8 cellular contexts compared by ENCODE assay signal in the genomic region with DNA sequence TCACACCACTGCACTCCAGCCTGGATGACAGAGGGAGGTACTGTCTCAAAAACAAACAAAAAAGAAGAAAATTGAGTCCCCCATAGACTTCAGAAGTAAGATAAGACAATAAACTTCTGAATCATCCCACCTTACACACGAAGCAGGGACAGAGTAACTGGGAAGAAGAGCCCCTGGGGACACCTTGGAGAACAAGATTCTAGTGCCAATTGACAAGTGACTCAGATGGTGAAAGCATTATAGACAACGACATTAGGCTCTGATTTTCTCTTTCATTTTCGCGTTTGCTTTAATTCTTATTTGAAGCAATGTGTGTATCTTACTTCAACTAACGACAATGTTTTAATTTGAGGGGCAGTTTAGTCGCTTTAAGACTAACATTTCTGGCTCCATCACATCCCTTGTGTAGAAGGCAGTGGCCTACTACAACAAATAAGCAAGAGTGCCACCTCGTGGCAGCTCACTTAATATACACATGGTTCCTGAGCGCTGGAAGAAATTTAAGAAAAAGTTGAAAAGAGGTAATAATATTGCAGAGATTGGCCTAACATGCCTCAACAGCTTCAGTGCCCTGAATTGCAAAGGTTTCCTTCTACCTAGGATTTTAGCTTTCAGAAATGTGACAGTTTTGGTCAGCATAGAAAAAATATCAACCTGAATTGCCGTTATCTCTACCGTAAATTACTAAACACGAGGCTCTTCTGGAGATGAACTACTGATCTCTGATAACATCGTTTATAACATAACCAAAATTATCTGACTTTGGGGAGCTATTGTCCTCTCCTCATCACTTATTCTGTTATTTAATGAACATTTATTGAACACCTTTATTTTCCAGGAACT. TPM values are rescaled to one million over a fixed set of nuclear protein-coding genes. Genes with fewer than 3 reads are reported as not detected.
DNase-seq lines count a peak whose midpoint lies in the region; ATAC-seq and TF ChIP-seq lines count a peak whose summit lies in the region.

No MANE protein-coding gene starts in this region.

- peak; percentile 71 for TF ChIP-seq CTCF in IMR-90 (conservative IDR thresholded peaks at IDR 0.05; ENCODE audit: low read depth, low read length)
- peak; percentile 84 for TF ChIP-seq CTCF in PC-3 (conservative IDR thresholded peaks at IDR 0.05; ENCODE audit: low read depth, low read length)
- TF ChIP-seq CTCF in fibroblast of pulmonary artery (IDR thresholded peaks at IDR 0.05; ENCODE audit: low read length, missing control alignments), result peak; percentile 69
- peak; percentile 40 to 61 (median 48) for TF ChIP-seq CTCF in tibial nerve (IDR thresholded peaks at IDR 0.05)

- no peaks in the 10 kb centered on the region for H3K79me2 ChIP-seq in PC-3 (ENCODE audit: low read length)

- no peak overlapping the region for H2BK5ac ChIP-seq in IMR-90 (ENCODE audit: low read depth, low read length, poor library complexity, severe bottlenecking)

- no peak overlapping the region for H3K4me3 ChIP-seq in IMR-90 (ENCODE audit: insufficient read depth, low read depth, low read length)
- H3K4me3 ChIP-seq in PC-3 (ENCODE audit: low read length), result no peak overlapping the region
- H3K4me3 ChIP-seq in fibroblast of pulmonary artery (replicated peaks; ENCODE audit: low read depth, low read length), result no peak overlapping the region
- H3K4me3 ChIP-seq in tibial nerve, result no peak overlapping the region

- H3K4me2 ChIP-seq in IMR-90 (ENCODE audit: low read depth, low read length) (no peak overlapping the region), PC-3 (ENCODE audit: low read length) (no peak overlapping the region)

- no peak overlapping the region for H4K91ac ChIP-seq in IMR-90 (ENCODE audit: insufficient read depth, low read depth, low read length)

- H3K9me1 ChIP-seq in IMR-90 (ENCODE audit: insufficient read depth, low read length), result no peaks in the 10 kb centered on the region

- H3K9me3 ChIP-seq in IMR-90 (ENCODE audit: control insufficient read depth, insufficient read depth, low read length) (no peaks in the 10 kb centered on the region), PC-3 (ENCODE audit: low read length) (no peaks in the 10 kb centered on the region), tibial nerve (no peaks in the 10 kb centered on the region)

- H2AK5ac ChIP-seq in IMR-90 (ENCODE audit: low read depth, low read length), result no peak overlapping the region

- no peak overlapping the region for H3K56ac ChIP-seq in IMR-90 (ENCODE audit: extremely low read depth, insufficient read depth, low read length)

- H2BK15ac ChIP-seq in IMR-90 (ENCODE audit: low read depth, low read length), result no peak overlapping the region

- H2AK9ac ChIP-seq in IMR-90 (replicated peaks; ENCODE audit: low read depth, low read length, poor library complexity), result no peak overlapping the region

- H3K27ac ChIP-seq in IMR-90 (ENCODE audit: insufficient read depth, low read length) (no peak overlapping the region), PC-3 (ENCODE audit: low read length) (no peak overlapping the region), tibial nerve (no peak overlapping the region)

- intact Hi-C loops in IMR-90 (cut with micrococcal nuclease) (loop anchor here (1.0 kb wide), 3 partner anchors 690 to 1919 kb away; no protein-coding TSS in a partner anchor), PC-3 (cut with micrococcal nuclease) (loop anchor here (1.0 to 10.0 kb wide), 4 partner anchors 336 to 1921 kb away; no protein-coding TSS in a partner anchor)

- TF ChIP-seq EP300 in tibial nerve (IDR thresholded peaks at IDR 0.05), result no peak

- no peak overlapping the region for H4K8ac ChIP-seq in IMR-90 (ENCODE audit: low read depth in 2 of 2, low read length in 2 of 2)

- no peaks in the 10 kb centered on the region for H3K36me3 ChIP-seq in IMR-90 (ENCODE audit: control insufficient read depth, insufficient read depth, low read length)
- no peaks in the 10 kb centered on the region for H3K36me3 ChIP-seq in PC-3 (ENCODE audit: low read depth, low read length)
- no peaks in the 10 kb centered on the region for H3K36me3 ChIP-seq in tibial nerve

- H3K27me3 ChIP-seq in IMR-90 (ENCODE audit: control insufficient read depth, insufficient read depth, low read length) (peaks cover 9% of the 10 kb centered on the region), PC-3 (ENCODE audit: low read length) (peaks cover 25% of the 10 kb centered on the region), tibial nerve (peaks cover 0 to 7% of the 10 kb centered on the region in 2 donors)

- no TSS peak for BruUV-seq in IMR-90 (replicated peaks; lab: Mats Ljungman, UMichigan)
- BruUV-seq in PC-3 (replicated peaks; lab: Mats Ljungman, UMichigan), result no TSS peak

- in situ Hi-C loops in IMR-90 (cut with MboI; ENCODE audit: low sequenced_read_pairs), result loop anchor here (10.0 to 25.0 kb wide), 2 partner anchors 691 to 1923 kb away; no protein-coding TSS in a partner anchor

- CTCF ChIA-PET in IMR-90 (lab: Yijun Ruan, JAX) (interaction anchor here (0.6 to 1.4 kb wide), 5 partner anchors 10 to 731 kb away, joined by 3 to 8 read pairs (median 3); no protein-coding TSS in a partner anchor), PC-3 (lab: Charles Lee) (interaction anchor here (0.6 to 1.0 kb wide), 4 partner anchors 10 to 716 kb away, joined by 3 read pairs; no protein-coding TSS in a partner anchor)

- H2BK20ac ChIP-seq in IMR-90 (ENCODE audit: low read depth, low read length), result no peak overlapping the region

- 20% methylated on average over 1 of the region's 12 CpGs; no CpG with 5 or more reads in 1 of the 2 experiments for WGBS in IMR-90 (ENCODE audit: extremely low coverage in 2 of 2, insufficient read length in 1 of 2), 2 experiments
- WGBS in tibial nerve, 2 donors, result 37 to 39% methylated on average over 12 of the region's 12 CpGs

- H3K4me1 ChIP-seq in IMR-90 (ENCODE audit: control insufficient read depth, insufficient read depth, low read length), result no peaks in the 10 kb centered on the region
- H3K4me1 ChIP-seq in PC-3 (ENCODE audit: insufficient read depth, low read length), result no peaks in the 10 kb centered on the region
- H3K4me1 ChIP-seq in tibial nerve, result no peaks in the 10 kb centered on the region

- DNase-seq in DMS 273 (lab: John Stamatoyannopoulos, UW; ENCODE audit: unreplicated experiment) (peak; percentile 87), IMR-90 (peak; percentile 63), PC-3 (peak; percentile 79), fibroblast of pulmonary artery (ENCODE audit: low read depth) (peak; percentile 83), nucleus accumbens (lab: John Stamatoyannopoulos, UW) (peak in 42 of 56 donors; percentile 0 to 86 (median 24)), tibial nerve (ENCODE audit: low spot score in 2 of 2) (peak; percentile 63 to 89)
- DNase-seq in activated T-cell treated with anti-CD3 and anti-CD28 coated beads, Interleukin-2, amount 50 U/mL, for 48 hours, result peak; percentile 60 to 69

- TF ChIP-seq RAD21 in IMR-90 (IDR thresholded peaks at IDR 0.05; ENCODE audit: low read length), result peak; percentile 58

- H3K18ac ChIP-seq in IMR-90 (ENCODE audit: low read depth, low read length), result no peak overlapping the region

- no peak overlapping the region for H2BK120ac ChIP-seq in IMR-90 (ENCODE audit: low read depth, low read length)

- ATAC-seq in GM21360 (IDR thresholded peaks at IDR 0.05; ENCODE audit: unreplicated experiment), result peak; percentile 85
- peak; percentile 98 for ATAC-seq in IMR-90 (ENCODE audit: low read depth)
- ATAC-seq in PC-3, result peak; percentile 89

- H2AFZ ChIP-seq in IMR-90 (replicated peaks; ENCODE audit: low read length, poor library complexity) (no peak overlapping the region), PC-3 (ENCODE audit: low read length) (no peak overlapping the region)

- H3K79me1 ChIP-seq in IMR-90 (ENCODE audit: low read depth in 1 of 2, low read length in 2 of 2), result no peaks in the 10 kb centered on the region

- H3K9ac ChIP-seq in IMR-90 (ENCODE audit: low read depth, low read length) (no peak overlapping the region), PC-3 (ENCODE audit: low read length) (no peak overlapping the region)

- no peaks in the 10 kb centered on the region for H3F3A ChIP-seq in PC-3 (ENCODE audit: low read length, unreplicated experiment)

- no peak overlapping the region for H3K14ac ChIP-seq in IMR-90 (replicated peaks; ENCODE audit: low read depth, low read length)

- H3K9me2 ChIP-seq in PC-3 (replicated peaks; ENCODE audit: low read length), result no peaks in the 10 kb centered on the region

- POLR2A ChIA-PET in IMR-90 (lab: Charles Lee; ENCODE audit: unreplicated experiment), result no interaction called here
- POLR2A ChIA-PET in PC-3 (lab: Charles Lee; ENCODE audit: unreplicated experiment), result no interaction called here

- H4K5ac ChIP-seq in IMR-90 (ENCODE audit: low read depth, low read length), result no peak overlapping the region

- H4K20me1 ChIP-seq in IMR-90 (ENCODE audit: insufficient read depth, low read length) (no peaks in the 10 kb centered on the region), PC-3 (ENCODE audit: low read length) (no peaks in the 10 kb centered on the region)

- no peak overlapping the region for H3K4ac ChIP-seq in IMR-90 (ENCODE audit: low read depth, low read length)

- no peak overlapping the region for H3K23ac ChIP-seq in IMR-90 (ENCODE audit: low read depth, low read length)

- no peak for TF ChIP-seq POLR2A in IMR-90 (IDR thresholded peaks at IDR 0.05; ENCODE audit: low read depth, low read length)
- no peak for TF ChIP-seq POLR2A in tibial nerve (IDR thresholded peaks at IDR 0.05)

- dilution Hi-C loops in IMR-90 (cut with HindIII; ENCODE audit: low sequenced_read_pairs, unreplicated experiment), result no loop called here

TF ChIP-seq in IMR-90, 13 proteins besides CTCF, POLR2A, EP300 and RAD21:
- peak; percentile 63 for TF ChIP-seq SMC3 (IDR thresholded peaks at IDR 0.05; ENCODE audit: low read depth, low read length)
- TF ChIP-seq, protein P1, sequence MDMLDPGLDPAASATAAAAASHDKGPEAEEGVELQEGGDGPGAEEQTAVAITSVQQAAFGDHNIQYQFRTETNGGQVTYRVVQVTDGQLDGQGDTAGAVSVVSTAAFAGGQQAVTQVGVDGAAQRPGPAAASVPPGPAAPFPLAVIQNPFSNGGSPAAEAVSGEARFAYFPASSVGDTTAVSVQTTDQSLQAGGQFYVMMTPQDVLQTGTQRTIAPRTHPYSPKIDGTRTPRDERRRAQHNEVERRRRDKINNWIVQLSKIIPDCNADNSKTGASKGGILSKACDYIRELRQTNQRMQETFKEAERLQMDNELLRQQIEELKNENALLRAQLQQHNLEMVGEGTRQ (IDR thresholded peaks at IDR 0.05; ENCODE audit: low read depth, low read length), result no peak
- TF ChIP-seq FOS (IDR thresholded peaks at IDR 0.05; ENCODE audit: low read depth, low read length), result no peak

RNA-seq across cellular contexts. Expression of a gene that starts 36.7 kb away (rescaled TPM):
- 39.2 and 39.4 TPM in 2 replicates for total RNA-seq in IMR-90 (2012; rRNA removed)
- 25.4 and 36.6 TPM in 2 replicates for polyA plus RNA-seq in IMR-90 (2012; rRNA removed)
- polyA plus RNA-seq in IMR-90 (2012; cell fraction: cytosol; rRNA removed), result 8.7 and 11.3 TPM in 2 replicates
- 23.3 and 59.7 TPM in 2 replicates for polyA plus RNA-seq in IMR-90 (2012; cell fraction: nucleus; rRNA removed; ENCODE audit: low replicate concordance)
- 14.9 and 19.5 TPM in 2 replicates for total RNA-seq in PC-3 (2014; rRNA removed)
- 10 to 100 TPM in 3 of 4 donors, 1 to 10 TPM in 1; 9.0 to 19.8 (median 13.6) TPM for total RNA-seq in tibial nerve

Comparison
In these comparisons a context has a peak if more than half of its experiments do, and no peak if none do; other contexts are left out.
1. DNase-seq: peak in every context shown above with its lines; median percentile 87 in DMS 273; 83 in fibroblast of pulmonary artery; 79 in PC-3; 76 in tibial nerve; 64 in activated T-cell treated with anti-CD3 and anti-CD28 coated beads, Interleukin-2, amount 50 U/mL, for 48 hours; 63 in IMR-90; 24 in nucleus accumbens.